Comparison of ENCODE assay signal across 8 cellular contexts in genomic region chr14:73753887-73754880, GRCh38. TPM values are rescaled to one million over a fixed set of nuclear protein-coding genes. Genes with fewer than 3 reads are reported as not detected.
DNase-seq lines count a peak whose midpoint lies in the region; ATAC-seq and TF ChIP-seq lines count a peak whose summit lies in the region.

No MANE protein-coding gene starts in this region.

- DNase-seq in G401 (ENCODE audit: low spot score) (peak; percentile 62), M059J (ENCODE audit: low read depth) (peak; percentile 50), adipocyte (ENCODE audit: low read depth) (peak; percentile 58), hepatocyte (ENCODE audit: low spot score) (no peak), NCI-H226 (no peak), NCI-H82 (lab: John Stamatoyannopoulos, UW) (no peak)
- DNase-seq in stimulated activated CD4-positive, alpha-beta T cell treated with anti-CD3 and anti-CD28 coated beads, Interleukin-4, amount 100 ng/mL, for 1 hour: peak; percentile 45

- no peaks in the 10 kb centered on the region for H3K9me2 ChIP-seq in hepatocyte (replicated peaks; ENCODE audit: insufficient read depth)

- H3K27me3 ChIP-seq in adipocyte (replicated peaks; ENCODE audit: control insufficient read depth, insufficient read depth, low read length): no peaks in the 10 kb centered on the region
- no peaks in the 10 kb centered on the region for H3K27me3 ChIP-seq in hepatocyte

- TF ChIP-seq CTCF in hepatocyte (IDR thresholded peaks at IDR 0.05; ENCODE audit: poor library complexity): no peak

- H3K27ac ChIP-seq in hepatocyte: peak overlapping the region; percentile 89

- H3K4me2 ChIP-seq in hepatocyte: peak overlapping the region; percentile 71

- ATAC-seq in GM21390 (IDR thresholded peaks at IDR 0.05; ENCODE audit: unreplicated experiment): peak; percentile 41

- H3K36me3 ChIP-seq in adipocyte (ENCODE audit: control insufficient read depth, insufficient read depth, low read length, severe bottlenecking) (no peaks in the 10 kb centered on the region), hepatocyte (replicated peaks; ENCODE audit: insufficient read depth, low read depth) (no peaks in the 10 kb centered on the region)

- H3K9me3 ChIP-seq in adipocyte (ENCODE audit: control insufficient read depth, low read length): no peaks in the 10 kb centered on the region
- H3K9me3 ChIP-seq in hepatocyte (ENCODE audit: low read depth): no peaks in the 10 kb centered on the region

- WGBS in hepatocyte (ENCODE audit: low lambda C conversion rate, missing lambda C conversion rate): 68% methylated on average over 15 of the region's 15 CpGs

- H3K4me1 ChIP-seq in adipocyte (ENCODE audit: control insufficient read depth, insufficient read depth, low read length) (peaks cover 90% of the 10 kb centered on the region), hepatocyte (ENCODE audit: insufficient read depth) (peaks cover 76% of the 10 kb centered on the region)

- peak overlapping the region; percentile 70 for H3K9ac ChIP-seq in adipocyte (ENCODE audit: low read length)

- H3K4me3 ChIP-seq in adipocyte (ENCODE audit: low read length): peak overlapping the region; percentile 66
- no peak overlapping the region for H3K4me3 ChIP-seq in hepatocyte

- H4K20me1 ChIP-seq in hepatocyte (ENCODE audit: insufficient read depth, poor library complexity, severe bottlenecking): peaks cover 100% of the 10 kb centered on the region

- in situ Hi-C loops in G401 (cut with HindIII; ENCODE audit: low sequenced_read_pairs): no loop called here

- no peak overlapping the region for H2AFZ ChIP-seq in hepatocyte

- peaks cover 99% of the 10 kb centered on the region for H3K79me2 ChIP-seq in hepatocyte

RNA-seq across cellular contexts. Expression of gene PNMA1, which starts 40.0 kb away (rescaled TPM):
- total RNA-seq in G401 (2014; rRNA removed; shearing (Covaris generic)): 65.8 and 80.4 TPM in 2 replicates
- 8.6 and 16.8 TPM in 2 replicates for total RNA-seq in M059J (2014; rRNA removed; shearing (Covaris generic))
- 23.0 and 27.3 TPM in 2 replicates for total RNA-seq in hepatocyte
- polyA plus RNA-seq in hepatocyte: 41.2 and 45.7 TPM in 2 replicates

Comparison
In these comparisons a context has a peak if more than half of its experiments do, and no peak if none do; other contexts are left out.
1. DNase-seq: peak in G401 (single experiment), M059J (single experiment), adipocyte (single experiment) and stimulated activated CD4-positive, alpha-beta T cell treated with anti-CD3 and anti-CD28 coated beads, Interleukin-4, amount 100 ng/mL, for 1 hour (single experiment); none in hepatocyte (single experiment), NCI-H226 (single experiment) and NCI-H82 (single experiment).